18 cellular contexts compared by ENCODE assay signal in genomic region chr1:25607123-25607522, GRCh38.
"Had no signal": no experiment of that assay in that cellular context is flagged by ENCODE, and none has a peak within 500 bp of the region (broad histone marks: within the 10 kb centered on the region; RNA-seq: fewer than 3 reads in every experiment).

No MANE protein-coding gene starts in this region.

- H3K4me2 ChIP-seq: SK-N-SH had no signal

- DNase-seq: Karpas-422, KBM-7, MG63, NCI-H1092 treated with DMSO at 0.1 percent for 48 hours, NCI-H1436, NCI-H187, NCI-H2029 treated with DMSO at 0.1 percent for 48 hours, NCI-H2107, NCI-H2227 treated with DMSO at 0.1 percent for 48 hours, NCI-H524, NCI-H526 treated with DMSO at 0.1 percent for 48 hours, NCI-H748 treated with DMSO at 0.1 percent for 48 hours, PC-3, SHP77, SK-N-SH, SW 1271 had no signal

- H3K9ac ChIP-seq: SK-N-SH had no signal

- ATAC-seq: Panc1, PC-3 had no signal

- H3K27ac ChIP-seq: RWPE1 had no signal

- H3K4me3 ChIP-seq: MG63 had no signal

- H3K36me3 ChIP-seq: MG63 had no signal

- H3K9me3 ChIP-seq: MG63, SK-N-SH had no signal
